In the genomic region with DNA sequence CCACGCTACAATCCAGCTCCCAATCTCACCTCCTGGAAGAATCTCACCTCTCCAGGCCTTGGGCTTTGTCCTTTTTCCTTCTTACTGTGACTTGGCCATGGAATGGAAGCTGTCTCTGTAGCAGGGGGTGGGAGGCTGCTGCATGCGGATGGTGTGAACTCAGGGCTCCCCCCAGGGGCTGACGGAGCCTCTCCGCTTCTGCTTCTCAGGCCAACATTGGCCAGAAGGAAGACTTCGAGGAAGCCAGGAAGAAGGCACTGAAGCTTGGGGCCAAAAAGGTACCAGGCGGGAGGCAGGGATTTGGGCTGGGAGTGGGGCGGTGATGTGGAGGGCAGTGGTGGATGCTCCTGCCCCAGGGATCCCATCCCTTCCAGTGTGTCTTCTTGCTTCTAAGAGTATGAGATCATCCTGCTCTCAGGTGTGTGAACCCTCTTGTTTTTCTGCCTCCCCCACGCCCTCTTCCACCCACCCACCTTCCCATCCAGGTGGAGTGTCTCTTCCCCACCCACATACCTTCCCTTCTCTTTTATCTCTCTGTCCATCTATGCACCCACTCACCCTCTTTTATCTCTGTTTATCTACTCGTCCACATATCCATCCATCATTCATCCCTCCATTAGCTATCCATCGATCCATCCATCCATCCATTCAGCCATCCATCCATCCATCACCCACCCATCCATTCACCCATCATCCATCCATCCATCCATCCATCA, we compare ENCODE assay signal across 27 cellular contexts.
"Had no signal": no experiment of that assay in that cellular context is flagged by ENCODE, and none has a peak within 500 bp of the region (broad histone marks: within the 10 kb centered on the region; RNA-seq: fewer than 3 reads in every experiment).

No MANE protein-coding gene starts in this region.

- H3K9me3 ChIP-seq: adrenal gland, breast epithelium, Peyer's patch had no signal

- DNase-seq: activated CD4-positive, alpha-beta T cell treated with anti-CD3 and anti-CD28 coated beads for 4 hours; activated CD8-positive, alpha-beta memory T cell treated with anti-CD3 and anti-CD28 coated beads, Interleukin-2, amount 50 U/mL, for 4 hours; activated CD8-positive, alpha-beta T cell treated with anti-CD3 and anti-CD28 coated beads for 36 hours; activated gamma-delta T cell treated with Interleukin-2 at 50 U/mL for 16 hours; activated naive CD4-positive, alpha-beta T cell treated with anti-CD3 and anti-CD28 coated beads, Interleukin-2, amount 10 ng/mL, durations not matched to agents 7 days and 5 days; activated naive CD8-positive, alpha-beta T cell treated with anti-CD3 and anti-CD28 coated beads for 36 hours; activated T-cell treated with anti-CD3 and anti-CD28 coated beads, Interleukin-2, amount 50 U/mL, for 72 hours; Kasumi-1; KBM-7; NCI-H1048; NCI-H1930; NCI-H2107; NCI-H510A; NCI-H526 treated with DMSO at 0.1 percent for 48 hours; NK-92 treated with Interleukin-12 subunit alpha and Interleukin-12 subunit beta, amount 100 ng/mL, for 24 hours; SIG-M5; T-cell; T-helper 2 cell; T1000 had no signal

- H3K27me3 ChIP-seq: adrenal gland, breast epithelium, Peyer's patch had no signal

- H3K27me3 Mint-ChIP-seq: central memory CD8-positive, alpha-beta T cell had no signal

- H3K4me3 Mint-ChIP-seq: activated CD8-positive, alpha-beta T cell treated with anti-CD3 and anti-CD28 coated beads for 36 hours; activated naive CD4-positive, alpha-beta T cell treated with anti-CD3 and anti-CD28 coated beads, Interleukin-2, amount 10 ng/mL, durations not matched to agents 7 days and 5 days; activated naive CD8-positive, alpha-beta T cell treated with anti-CD3 and anti-CD28 coated beads for 36 hours; activated T-cell treated with anti-CD3 and anti-CD28 coated beads, Interleukin-2, amount 50 U/mL, for 72 hours; central memory CD8-positive, alpha-beta T cell; T-cell had no signal

- H3K9me3 Mint-ChIP-seq: activated CD8-positive, alpha-beta T cell treated with anti-CD3 and anti-CD28 coated beads for 36 hours; activated naive CD4-positive, alpha-beta T cell treated with anti-CD3 and anti-CD28 coated beads, Interleukin-2, amount 10 ng/mL, durations not matched to agents 7 days and 5 days; activated naive CD8-positive, alpha-beta T cell treated with anti-CD3 and anti-CD28 coated beads for 36 hours; activated T-cell treated with anti-CD3 and anti-CD28 coated beads, Interleukin-2, amount 50 U/mL, for 72 hours; activated T-helper 2 cell treated with anti-CD3 and anti-CD28 coated beads, Interferon-gamma antibody, Interleukin-2, Interleukin-4, amounts not matched to agents 10 μg/mL and 5 μg/mL and 100 μg/mL, durations not matched to agents 14 hours and 24 hours and 36 hours; central memory CD8-positive, alpha-beta T cell; T-cell had no signal

- H3K36me3 ChIP-seq: adrenal gland, breast epithelium had no signal

- H3K4me1 Mint-ChIP-seq: activated naive CD8-positive, alpha-beta T cell treated with anti-CD3 and anti-CD28 coated beads for 36 hours; central memory CD8-positive, alpha-beta T cell; T-cell had no signal

- FAIRE-seq: TTC549 had no signal

- H3K27ac Mint-ChIP-seq: activated CD8-positive, alpha-beta T cell treated with anti-CD3 and anti-CD28 coated beads for 36 hours; activated naive CD4-positive, alpha-beta T cell treated with anti-CD3 and anti-CD28 coated beads, Interleukin-2, amount 10 ng/mL, durations not matched to agents 7 days and 5 days; activated naive CD8-positive, alpha-beta T cell treated with anti-CD3 and anti-CD28 coated beads for 36 hours; activated T-cell treated with anti-CD3 and anti-CD28 coated beads, Interleukin-2, amount 50 U/mL, for 72 hours; activated T-helper 2 cell treated with anti-CD3 and anti-CD28 coated beads, Interferon-gamma antibody, Interleukin-2, Interleukin-4, amounts not matched to agents 10 μg/mL and 5 μg/mL and 100 μg/mL, durations not matched to agents 14 hours and 24 hours and 36 hours; T-cell had no signal

- ATAC-seq: activated CD4-positive, CD25-positive, alpha-beta regulatory T cell treated with anti-CD3 and anti-CD28 coated beads, Interleukin-2, amount 50 U/mL, for 24 hours; activated CD8-positive, alpha-beta T cell treated with anti-CD3 and anti-CD28 coated beads for 36 hours; activated T-cell treated with anti-CD3 and anti-CD28 coated beads, Interleukin-2, amount 50 U/mL, for 72 hours; T-cell had no signal

- H3K27ac ChIP-seq: Peyer's patch, SK-N-MC had no signal

- H3K36me3 Mint-ChIP-seq: activated naive CD4-positive, alpha-beta T cell treated with anti-CD3 and anti-CD28 coated beads, Interleukin-2, amount 10 ng/mL, durations not matched to agents 7 days and 5 days; activated naive CD8-positive, alpha-beta T cell treated with anti-CD3 and anti-CD28 coated beads for 36 hours; T-cell had no signal

- H3K4me3 ChIP-seq: adrenal gland, breast epithelium, Peyer's patch, SK-N-MC had no signal
